In genomic region chrX:47172971-47173792, GRCh38 we compare ENCODE assay signal across 29 cellular contexts.
"Had no signal": no experiment of that assay in that cellular context is flagged by ENCODE, and none has a peak within 500 bp of the region (broad histone marks: within the 10 kb centered on the region; RNA-seq: fewer than 3 reads in every experiment).

No MANE protein-coding gene starts in this region.

- H3K27ac ChIP-seq: dorsolateral prefrontal cortex, left ventricle myocardium inferior, psoas muscle, SJSA1, skin epidermis, testis had no signal

- H3K9me3 ChIP-seq: left ventricle myocardium inferior, psoas muscle, SJSA1, testis had no signal

- H3K36me3 Mint-ChIP-seq: natural killer cell had no signal

- H3K4me3 ChIP-seq: dorsolateral prefrontal cortex, left ventricle myocardium inferior, psoas muscle, SJSA1, skin epidermis, testis had no signal

- DNase-seq: activated CD4-positive, alpha-beta T cell treated with anti-CD3 and anti-CD28 coated beads, Interleukin-2, amount 10 ng/mL, durations not matched to agents 24 days and 14 days; activated CD8-positive, alpha-beta memory T cell treated with anti-CD3 and anti-CD28 coated beads, Interleukin-2, amount 50 U/mL, for 4 hours; activated CD8-positive, alpha-beta T cell treated with anti-CD3 and anti-CD28 coated beads, Interleukin-2, amount 10 ng/mL, durations not matched to agents 7 days and 5 days; activated gamma-delta T cell; activated naive CD4-positive, alpha-beta T cell treated with anti-CD3 and anti-CD28 coated beads, Interleukin-2, amount 50 U/mL, for 16 hours; activated naive CD8-positive, alpha-beta T cell treated with anti-CD3 and anti-CD28 coated beads, Interleukin-2, amount 50 U/mL, for 24 hours; activated T-cell treated with anti-CD3 and anti-CD28 coated beads, Interleukin-2, amount 50 U/mL, for 48 hours; anterior cingulate cortex; caudate nucleus; dorsolateral prefrontal cortex; effector memory CD8-positive, alpha-beta T cell; foreskin melanocyte; immature natural killer cell; left ventricle myocardium inferior; mammary epithelial cell; midbrain; natural killer cell; psoas muscle; right cardiac atrium; T-helper 1 cell; testis; trophoblast cell had no signal

- H3K27me3 ChIP-seq: SJSA1, testis had no signal

- H3K27ac Mint-ChIP-seq: activated CD4-positive, alpha-beta T cell treated with anti-CD3 and anti-CD28 coated beads, Interleukin-2, amount 10 ng/mL, durations not matched to agents 24 days and 14 days; activated CD8-positive, alpha-beta T cell treated with anti-CD3 and anti-CD28 coated beads, Interleukin-2, amount 10 ng/mL, durations not matched to agents 7 days and 5 days; activated naive CD8-positive, alpha-beta T cell treated with anti-CD3 and anti-CD28 coated beads, Interleukin-2, amount 50 U/mL, for 24 hours; brain; stimulated activated memory B cell treated with anti-CD40 and anti-IgM and Interleukin-4, amounts not matched to agents 10 μg/mL and 1 μg/mL and 100 μg/mL, for 72 hours had no signal

- H3K4me1 ChIP-seq: psoas muscle, SJSA1 had no signal

- H3K27me3 Mint-ChIP-seq: activated CD4-positive, alpha-beta T cell treated with anti-CD3 and anti-CD28 coated beads, Interleukin-2, amount 10 ng/mL, durations not matched to agents 24 days and 14 days; activated naive CD8-positive, alpha-beta T cell treated with anti-CD3 and anti-CD28 coated beads, Interleukin-2, amount 50 U/mL, for 24 hours; effector memory CD8-positive, alpha-beta T cell; stimulated activated memory B cell treated with anti-CD40 and anti-IgM and Interleukin-4, amounts not matched to agents 10 μg/mL and 1 μg/mL and 100 μg/mL, for 72 hours had no signal

- H3K4me1 Mint-ChIP-seq: activated CD4-positive, alpha-beta T cell treated with anti-CD3 and anti-CD28 coated beads, Interleukin-2, amount 10 ng/mL, durations not matched to agents 24 days and 14 days; activated naive CD8-positive, alpha-beta T cell treated with anti-CD3 and anti-CD28 coated beads, Interleukin-2, amount 50 U/mL, for 24 hours; brain; immature natural killer cell had no signal

- FAIRE-seq: colon, endothelial cell of umbilical vein had no signal

- H3K4me3 Mint-ChIP-seq: activated CD4-positive, alpha-beta T cell treated with anti-CD3 and anti-CD28 coated beads, Interleukin-2, amount 10 ng/mL, durations not matched to agents 24 days and 14 days; activated CD8-positive, alpha-beta T cell treated with anti-CD3 and anti-CD28 coated beads, Interleukin-2, amount 10 ng/mL, durations not matched to agents 7 days and 5 days; activated naive CD8-positive, alpha-beta T cell treated with anti-CD3 and anti-CD28 coated beads, Interleukin-2, amount 50 U/mL, for 24 hours; brain; effector memory CD8-positive, alpha-beta T cell; immature natural killer cell; natural killer cell; stimulated activated memory B cell treated with anti-CD40 and anti-IgM and Interleukin-4, amounts not matched to agents 10 μg/mL and 1 μg/mL and 100 μg/mL, for 72 hours had no signal

- ATAC-seq: activated CD8-positive, alpha-beta T cell treated with anti-CD3 and anti-CD28 coated beads, Interleukin-2, amount 10 ng/mL, durations not matched to agents 7 days and 5 days; activated naive CD8-positive, alpha-beta T cell treated with anti-CD3 and anti-CD28 coated beads, Interleukin-2, amount 50 U/mL, for 24 hours; effector memory CD8-positive, alpha-beta T cell; esophagus mucosa; natural killer cell; psoas muscle; right cardiac atrium; stimulated activated memory B cell treated with anti-CD40 and anti-IgM and Interleukin-4, amounts not matched to agents 10 μg/mL and 1 μg/mL and 100 μg/mL, for 72 hours had no signal

- H3K9me3 Mint-ChIP-seq: activated CD4-positive, alpha-beta T cell treated with anti-CD3 and anti-CD28 coated beads, Interleukin-2, amount 10 ng/mL, durations not matched to agents 24 days and 14 days; activated naive CD8-positive, alpha-beta T cell treated with anti-CD3 and anti-CD28 coated beads, Interleukin-2, amount 50 U/mL, for 24 hours; effector memory CD8-positive, alpha-beta T cell; immature natural killer cell; natural killer cell; stimulated activated memory B cell treated with anti-CD40 and anti-IgM and Interleukin-4, amounts not matched to agents 10 μg/mL and 1 μg/mL and 100 μg/mL, for 72 hours had no signal
